Comparison of ENCODE assay signal across 1 cellular context in genomic region chr3:14208977-14209394, GRCh38.
TF ChIP-seq lines count a peak whose summit lies in the region.

No MANE protein-coding gene starts in this region.

TF ChIP-seq in K562, 482 proteins besides CTCF, POLR2A, EP300 and RAD21 (continued from another document):
- TF ChIP-seq ATF2 (CRISPR knock-in tag; IDR thresholded peaks at IDR 0.05): no peak
- 0 out of 2 replicates have a peak, but pooled peaks have one; percentile 14 for TF ChIP-seq SMARCA4 (IDR thresholded peaks at IDR 0.05)
- no peak for TF ChIP-seq TRIM24 (IDR thresholded peaks at IDR 0.05)
- TF ChIP-seq TCF15 (CRISPR knock-in tag; IDR thresholded peaks at IDR 0.05): no peak
- no peak for TF ChIP-seq RBM14 (IDR thresholded peaks at IDR 0.05; ENCODE audit: borderline replicate concordance, insufficient read depth, low read depth, low read length)
- TF ChIP-seq PHTF2 (CRISPR knock-in tag; IDR thresholded peaks at IDR 0.05): no peak
- TF ChIP-seq ZNF778 (CRISPR knock-in tag; IDR thresholded peaks at IDR 0.05): no peak
- TF ChIP-seq, protein P1, sequence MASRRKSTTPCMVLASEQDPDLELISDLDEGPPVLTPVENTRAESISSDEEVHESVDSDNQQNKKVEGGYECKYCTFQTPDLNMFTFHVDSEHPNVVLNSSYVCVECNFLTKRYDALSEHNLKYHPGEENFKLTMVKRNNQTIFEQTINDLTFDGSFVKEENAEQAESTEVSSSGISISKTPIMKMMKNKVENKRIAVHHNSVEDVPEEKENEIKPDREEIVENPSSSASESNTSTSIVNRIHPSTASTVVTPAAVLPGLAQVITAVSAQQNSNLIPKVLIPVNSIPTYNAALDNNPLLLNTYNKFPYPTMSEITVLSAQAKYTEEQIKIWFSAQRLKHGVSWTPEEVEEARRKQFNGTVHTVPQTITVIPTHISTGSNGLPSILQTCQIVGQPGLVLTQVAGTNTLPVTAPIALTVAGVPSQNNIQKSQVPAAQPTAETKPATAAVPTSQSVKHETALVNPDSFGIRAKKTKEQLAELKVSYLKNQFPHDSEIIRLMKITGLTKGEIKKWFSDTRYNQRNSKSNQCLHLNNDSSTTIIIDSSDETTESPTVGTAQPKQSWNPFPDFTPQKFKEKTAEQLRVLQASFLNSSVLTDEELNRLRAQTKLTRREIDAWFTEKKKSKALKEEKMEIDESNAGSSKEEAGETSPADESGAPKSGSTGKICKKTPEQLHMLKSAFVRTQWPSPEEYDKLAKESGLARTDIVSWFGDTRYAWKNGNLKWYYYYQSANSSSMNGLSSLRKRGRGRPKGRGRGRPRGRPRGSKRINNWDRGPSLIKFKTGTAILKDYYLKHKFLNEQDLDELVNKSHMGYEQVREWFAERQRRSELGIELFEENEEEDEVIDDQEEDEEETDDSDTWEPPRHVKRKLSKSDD (conservative IDR thresholded peaks at IDR 0.05; ENCODE audit: low read length): no peak
- TF ChIP-seq SPI1 (IDR thresholded peaks at IDR 0.05; ENCODE audit: borderline replicate concordance, low read depth, low read length): no peak
- no peak for TF ChIP-seq RBFOX2 (IDR thresholded peaks at IDR 0.05; ENCODE audit: low read depth, low read length)
- TF ChIP-seq RB1 (IDR thresholded peaks at IDR 0.05; ENCODE audit: low read depth): no peak
- TF ChIP-seq, protein P2, sequence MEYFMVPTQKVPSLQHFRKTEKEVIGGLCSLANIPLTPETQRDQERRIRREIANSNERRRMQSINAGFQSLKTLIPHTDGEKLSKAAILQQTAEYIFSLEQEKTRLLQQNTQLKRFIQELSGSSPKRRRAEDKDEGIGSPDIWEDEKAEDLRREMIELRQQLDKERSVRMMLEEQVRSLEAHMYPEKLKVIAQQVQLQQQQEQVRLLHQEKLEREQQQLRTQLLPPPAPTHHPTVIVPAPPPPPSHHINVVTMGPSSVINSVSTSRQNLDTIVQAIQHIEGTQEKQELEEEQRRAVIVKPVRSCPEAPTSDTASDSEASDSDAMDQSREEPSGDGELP (CRISPR knock-in tag; IDR thresholded peaks at IDR 0.05; ENCODE audit: borderline replicate concordance): no peak
- TF ChIP-seq FUS (optimal IDR thresholded peaks at IDR 0.05; ENCODE audit: low read depth, low read length): no peak
- no peak for TF ChIP-seq KLF6 (CRISPR knock-in tag; IDR thresholded peaks at IDR 0.05; ENCODE audit: borderline replicate concordance)
- TF ChIP-seq ZNF444 (CRISPR knock-in tag; IDR thresholded peaks at IDR 0.05): no peak
- peak; percentile 100 for TF ChIP-seq MYNN (IDR thresholded peaks at IDR 0.05)
- TF ChIP-seq MYNN (CRISPR knock-in tag; IDR thresholded peaks at IDR 0.05): no peak; the same call in 1 of the 2 replicates
- no peak for TF ChIP-seq ELF2 (CRISPR knock-in tag; IDR thresholded peaks at IDR 0.05)
- no peak for TF ChIP-seq ATF6 (CRISPR knock-in tag; IDR thresholded peaks at IDR 0.05)
- peak in 1 of 2 experiments; percentile 38; a peak in 1 of 4 replicates for TF ChIP-seq RCOR1 (IDR thresholded peaks at IDR 0.05; ENCODE audit: borderline replicate concordance in 1 of 2, low read depth in 2 of 2, low read length in 2 of 2)
- TF ChIP-seq ZZZ3 (IDR thresholded peaks at IDR 0.05): no peak
- TF ChIP-seq THRA (IDR thresholded peaks at IDR 0.05): no peak
- TF ChIP-seq ZNF707 (CRISPR knock-in tag; conservative IDR thresholded peaks at IDR 0.05): no peak
- no peak for TF ChIP-seq MYC (IDR thresholded peaks at IDR 0.05; ENCODE audit: low read depth, low read length)
- no peak for TF ChIP-seq MYC (CRISPR knock-in tag; IDR thresholded peaks at IDR 0.05; ENCODE audit: borderline replicate concordance, low read depth)
- no peak for TF ChIP-seq GABPA (tag; conservative IDR thresholded peaks at IDR 0.05; ENCODE audit: low read depth)
- TF ChIP-seq SMARCE1 (IDR thresholded peaks at IDR 0.05): no peak
- TF ChIP-seq TEAD1 (CRISPR knock-in tag; IDR thresholded peaks at IDR 0.05): no peak
- TF ChIP-seq DIDO1 (tag; IDR thresholded peaks at IDR 0.05; ENCODE audit: low read depth): no peak
- no peak for TF ChIP-seq MCM7 (IDR thresholded peaks at IDR 0.05)
- TF ChIP-seq, protein P3, sequence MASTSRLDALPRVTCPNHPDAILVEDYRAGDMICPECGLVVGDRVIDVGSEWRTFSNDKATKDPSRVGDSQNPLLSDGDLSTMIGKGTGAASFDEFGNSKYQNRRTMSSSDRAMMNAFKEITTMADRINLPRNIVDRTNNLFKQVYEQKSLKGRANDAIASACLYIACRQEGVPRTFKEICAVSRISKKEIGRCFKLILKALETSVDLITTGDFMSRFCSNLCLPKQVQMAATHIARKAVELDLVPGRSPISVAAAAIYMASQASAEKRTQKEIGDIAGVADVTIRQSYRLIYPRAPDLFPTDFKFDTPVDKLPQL (IDR thresholded peaks at IDR 0.05; ENCODE audit: extremely low read depth, insufficient read length): no peak
- TF ChIP-seq AFF4 (CRISPR knock-in tag; IDR thresholded peaks at IDR 0.05): no peak
- no peak for TF ChIP-seq RBM17 (IDR thresholded peaks at IDR 0.05; ENCODE audit: borderline replicate concordance, low read depth, low read length)
- TF ChIP-seq SOX6 (IDR thresholded peaks at IDR 0.05): peak; percentile 62
- TF ChIP-seq CHD2 (IDR thresholded peaks at IDR 0.05; ENCODE audit: low read depth, low read length): no peak
- no peak for TF ChIP-seq IRF2 (CRISPR knock-in tag; IDR thresholded peaks at IDR 0.05)
- no peak for TF ChIP-seq PPARD (CRISPR knock-in tag; IDR thresholded peaks at IDR 0.05)
- TF ChIP-seq ZNF586 (CRISPR knock-in tag; conservative IDR thresholded peaks at IDR 0.05): no peak
- TF ChIP-seq HDAC2 (IDR thresholded peaks at IDR 0.05): peak; percentile 71; the same call in 1 of the 2 replicates
- no peak for TF ChIP-seq ZBTB8A (IDR thresholded peaks at IDR 0.05; ENCODE audit: partially characterized antibody)
- TF ChIP-seq, protein P4, sequence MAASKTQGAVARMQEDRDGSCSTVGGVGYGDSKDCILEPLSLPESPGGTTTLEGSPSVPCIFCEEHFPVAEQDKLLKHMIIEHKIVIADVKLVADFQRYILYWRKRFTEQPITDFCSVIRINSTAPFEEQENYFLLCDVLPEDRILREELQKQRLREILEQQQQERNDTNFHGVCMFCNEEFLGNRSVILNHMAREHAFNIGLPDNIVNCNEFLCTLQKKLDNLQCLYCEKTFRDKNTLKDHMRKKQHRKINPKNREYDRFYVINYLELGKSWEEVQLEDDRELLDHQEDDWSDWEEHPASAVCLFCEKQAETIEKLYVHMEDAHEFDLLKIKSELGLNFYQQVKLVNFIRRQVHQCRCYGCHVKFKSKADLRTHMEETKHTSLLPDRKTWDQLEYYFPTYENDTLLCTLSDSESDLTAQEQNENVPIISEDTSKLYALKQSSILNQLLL (CRISPR knock-in tag; IDR thresholded peaks at IDR 0.05; ENCODE audit: borderline replicate concordance): no peak
- TF ChIP-seq THRB (CRISPR knock-in tag; conservative IDR thresholded peaks at IDR 0.05): no peak
- TF ChIP-seq DPF2 (IDR thresholded peaks at IDR 0.05): no peak
- no peak for TF ChIP-seq KLF10 (CRISPR knock-in tag; IDR thresholded peaks at IDR 0.05)
- TF ChIP-seq TEAD4 (IDR thresholded peaks at IDR 0.05; ENCODE audit: low read length): peak; percentile 63; the same call in 1 of the 2 replicates
- TF ChIP-seq TEAD4 (CRISPR knock-in tag; IDR thresholded peaks at IDR 0.05; ENCODE audit: borderline replicate concordance): no peak
- TF ChIP-seq MEF2D (tag; conservative IDR thresholded peaks at IDR 0.05; ENCODE audit: low read depth): no peak
- peak; percentile 67 to 69; a peak in 3 of 4 replicates for TF ChIP-seq KDM1A (IDR thresholded peaks at IDR 0.05)
- no peak for TF ChIP-seq ZNF551 (CRISPR knock-in tag; IDR thresholded peaks at IDR 0.05)
